Comparison of ENCODE assay signal across 1 cellular context in genomic region chr11:2507945-2508749, GRCh38.
TF ChIP-seq lines count a peak whose summit lies in the region.

No MANE protein-coding gene starts in this region.

TF ChIP-seq in K562, 482 proteins besides CTCF, POLR2A, EP300 and RAD21:
- peak; percentile 49 for TF ChIP-seq PRDM10 (IDR thresholded peaks at IDR 0.05; ENCODE audit: partially characterized antibody)
- no peak for TF ChIP-seq TSC22D4 (tag; IDR thresholded peaks at IDR 0.05)
TF ChIP-seq in K562: peak in this region for 1.
